30 cellular contexts compared by ENCODE assay signal in the genomic region with DNA sequence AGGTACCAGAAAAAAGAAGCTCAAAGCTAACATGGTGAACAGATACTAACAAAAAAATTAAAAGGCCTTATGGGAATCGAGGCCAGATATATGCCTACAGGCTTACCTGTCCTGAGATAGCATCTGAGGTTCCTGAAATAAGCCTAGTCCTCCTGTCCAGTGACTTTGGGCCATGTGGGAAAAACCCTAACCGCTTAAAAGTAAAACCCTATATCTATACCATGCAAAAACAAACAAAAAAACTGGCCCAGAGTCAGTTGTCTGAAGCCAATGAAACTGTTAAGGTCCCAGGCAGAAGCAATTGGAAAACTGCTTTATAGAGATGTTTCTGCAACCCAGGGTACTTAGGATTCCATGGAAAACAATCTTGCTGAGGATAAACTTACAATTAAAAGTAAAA.
"Had no signal": no experiment of that assay in that cellular context is flagged by ENCODE, and none has a peak within 500 bp of the region (broad histone marks: within the 10 kb centered on the region; RNA-seq: fewer than 3 reads in every experiment).

No MANE protein-coding gene starts in this region.

- H3K4me3 Mint-ChIP-seq: immature natural killer cell; naive thymus-derived CD8-positive, alpha-beta T cell; nephron; neural progenitor cell; stimulated activated naive B cell treated with anti-CD40 and anti-IgM and Interleukin-4, amounts not matched to agents 10 μg/mL and 1 μg/mL and 100 μg/mL, for 72 hours had no signal

- H3K27me3 ChIP-seq: left lung, neural progenitor cell, neutrophil, right atrium auricular region, right lobe of liver, stomach, testis, thyroid gland, transverse colon, upper lobe of left lung, vagina had no signal

- H3K4me1 ChIP-seq: lower lobe of right lung, neural progenitor cell, parathyroid adenoma, testis had no signal

- H3K27ac ChIP-seq: left lung, lower lobe of right lung, neural progenitor cell, neutrophil, parathyroid adenoma, right atrium auricular region, right lobe of liver, stomach, testis, thyroid gland, transverse colon, upper lobe of left lung, vagina had no signal

- H3K27me3 Mint-ChIP-seq: naive thymus-derived CD8-positive, alpha-beta T cell; progenitor cell of endocrine pancreas; stimulated activated naive B cell treated with anti-CD40 and anti-IgM and Interleukin-4, amounts not matched to agents 10 μg/mL and 1 μg/mL and 100 μg/mL, for 72 hours had no signal

- H3K9me3 Mint-ChIP-seq: immature natural killer cell had no signal

- H3K27ac Mint-ChIP-seq: immature natural killer cell; nephron; neural progenitor cell; progenitor cell of endocrine pancreas; stimulated activated naive B cell treated with anti-CD40 and anti-IgM and Interleukin-4, amounts not matched to agents 10 μg/mL and 1 μg/mL and 100 μg/mL, for 72 hours had no signal

- H3K4me1 Mint-ChIP-seq: nephron, neural progenitor cell had no signal

- H3K4me3 ChIP-seq: left lung, lower lobe of right lung, neural progenitor cell, right atrium auricular region, right lobe of liver, smooth muscle cell, stomach, testis, thyroid gland, transverse colon, upper lobe of left lung, vagina had no signal

- DNase-seq: hypothalamus; immature natural killer cell; kidney; left colon; left lung; lower lobe of right lung; mammary epithelial cell; mesenchymal stem cell; naive thymus-derived CD8-positive, alpha-beta T cell; occipital lobe; right lobe of liver; stimulated activated CD4-positive, alpha-beta T cell treated with anti-CD3 and anti-CD28 coated beads, Interleukin-1b, Interleukin-23, amount 100 ng/mL, for 48 hours; stimulated activated CD4-positive, alpha-beta T cell treated with anti-CD3 and anti-CD28 coated beads, Interleukin-2, amount 100 ng/mL, for 48 hours; stimulated activated CD4-positive, alpha-beta T cell treated with anti-CD3 and anti-CD28 coated beads, Interleukin-4, amount 100 ng/mL, for 4 hours; stimulated activated CD8-positive, alpha-beta memory T cell treated with anti-CD3 and anti-CD28 coated beads, Interleukin-4, amount 100 ng/mL, for 48 hours; stimulated activated naive B cell treated with anti-CD40 and anti-IgM and Interleukin-4, amounts not matched to agents 10 μg/mL and 1 μg/mL and 100 μg/mL, for 72 hours; stimulated activated naive CD8-positive, alpha-beta T cell treated with anti-CD3 and anti-CD28 coated beads, Interleukin-15, Interleukin-2, amounts not matched to agents 100 U/mL and 50 U/mL, for 24 hours; stomach; testis; thyroid gland; transverse colon; upper lobe of left lung had no signal

- ATAC-seq: left colon; left lung; lower lobe of right lung; naive thymus-derived CD8-positive, alpha-beta T cell; right lobe of liver; stimulated activated naive B cell treated with anti-CD40 and anti-IgM and Interleukin-4, amounts not matched to agents 10 μg/mL and 1 μg/mL and 100 μg/mL, for 72 hours; stimulated activated naive CD8-positive, alpha-beta T cell treated with anti-CD3 and anti-CD28 coated beads, Interleukin-15, Interleukin-2, amounts not matched to agents 100 U/mL and 50 U/mL, for 24 hours had no signal

- H3K9me3 ChIP-seq: left lung, lower lobe of right lung, neutrophil, right atrium auricular region, right lobe of liver, stomach, testis, thyroid gland, transverse colon, upper lobe of left lung, vagina had no signal
